1 cellular context compared by ENCODE assay signal in the genomic region with DNA sequence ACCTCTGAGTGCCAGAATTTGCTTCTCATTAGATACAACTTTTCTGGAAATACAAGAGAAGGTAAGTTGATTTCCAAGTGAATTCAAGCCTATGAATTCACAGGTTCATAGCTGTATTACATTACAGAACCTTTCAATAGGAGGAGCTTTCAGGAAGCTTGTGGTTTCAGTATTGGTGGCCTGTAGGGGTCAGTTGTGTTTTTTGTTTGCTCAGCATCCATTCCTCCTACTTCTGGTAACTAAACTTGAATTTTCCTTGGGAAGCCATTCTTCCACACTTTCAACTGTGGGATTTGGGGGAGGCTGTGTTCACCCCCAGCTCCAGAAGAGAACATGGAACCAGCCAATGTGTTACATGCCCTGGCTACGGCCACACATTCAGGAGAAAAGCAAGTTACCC.
TF ChIP-seq lines count a peak whose summit lies in the region.

No MANE protein-coding gene starts in this region.

TF ChIP-seq in HepG2, 621 proteins besides CTCF, POLR2A, EP300 and RAD21:
- no peak for TF ChIP-seq NR2F1 (CRISPR knock-in tag; IDR thresholded peaks at IDR 0.05)
- TF ChIP-seq, protein P1, sequence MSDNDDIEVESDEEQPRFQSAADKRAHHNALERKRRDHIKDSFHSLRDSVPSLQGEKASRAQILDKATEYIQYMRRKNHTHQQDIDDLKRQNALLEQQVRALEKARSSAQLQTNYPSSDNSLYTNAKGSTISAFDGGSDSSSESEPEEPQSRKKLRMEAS (IDR thresholded peaks at IDR 0.05): no peak
- no peak for TF ChIP-seq FOXJ3 (CRISPR knock-in tag; IDR thresholded peaks at IDR 0.05; ENCODE audit: borderline replicate concordance)
- no peak for TF ChIP-seq MED1 (CRISPR knock-in tag; IDR thresholded peaks at IDR 0.05)
- no peak for TF ChIP-seq ZNF335 (CRISPR knock-in tag; IDR thresholded peaks at IDR 0.05)
- TF ChIP-seq GATAD1 (CRISPR knock-in tag; IDR thresholded peaks at IDR 0.05): no peak
- peak; percentile 49 to 78 for TF ChIP-seq MAFK (conservative IDR thresholded peaks at IDR 0.05 in 1 of 2, IDR thresholded peaks at IDR 0.05 in 1 of 2; ENCODE audit: low read length in 2 of 2)
- TF ChIP-seq STAG1 (CRISPR knock-in tag; IDR thresholded peaks at IDR 0.05): peak; percentile 48
- 0 out of 2 replicates have a peak, but pooled peaks have one; percentile 43 for TF ChIP-seq MAFF (IDR thresholded peaks at IDR 0.05; ENCODE audit: low read depth, low read length)
- TF ChIP-seq MTA3 (CRISPR knock-in tag; IDR thresholded peaks at IDR 0.05): no peak
- no peak for TF ChIP-seq SIN3B (IDR thresholded peaks at IDR 0.05; ENCODE audit: low read length)
- no peak for TF ChIP-seq HES4 (CRISPR knock-in tag; IDR thresholded peaks at IDR 0.05; ENCODE audit: borderline replicate concordance)
- TF ChIP-seq, protein P2, sequence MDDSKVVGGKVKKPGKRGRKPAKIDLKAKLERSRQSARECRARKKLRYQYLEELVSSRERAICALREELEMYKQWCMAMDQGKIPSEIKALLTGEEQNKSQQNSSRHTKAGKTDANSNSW (CRISPR knock-in tag; IDR thresholded peaks at IDR 0.05; ENCODE audit: borderline replicate concordance): no peak
- TF ChIP-seq GABPB1 (CRISPR knock-in tag; IDR thresholded peaks at IDR 0.05): no peak
